In the genomic region with DNA sequence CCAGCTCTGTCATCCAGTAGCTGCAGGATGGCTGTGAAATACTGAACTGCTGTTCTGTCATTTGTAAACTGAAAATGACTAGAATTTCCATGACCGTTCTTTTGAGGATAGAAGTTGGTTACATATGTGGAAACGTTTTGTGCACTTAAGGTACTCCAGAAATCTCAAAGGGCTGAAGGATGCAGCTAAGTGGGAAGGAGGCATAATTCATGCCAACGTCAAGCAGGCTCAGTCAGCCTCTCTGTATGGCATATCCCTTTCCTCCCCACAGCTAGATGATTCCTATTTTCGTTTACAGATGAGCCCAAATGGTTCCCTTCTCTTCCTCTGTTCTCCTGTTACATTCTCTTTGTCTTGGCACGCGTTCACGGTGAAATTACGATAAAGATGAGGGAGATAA, we compare ENCODE assay signal across 12 cellular contexts.
"Had no signal": no experiment of that assay in that cellular context is flagged by ENCODE, and none has a peak within 500 bp of the region (broad histone marks: within the 10 kb centered on the region; RNA-seq: fewer than 3 reads in every experiment).

No MANE protein-coding gene starts in this region.

- H3K9me3 ChIP-seq: ovary, spleen, thoracic aorta had no signal

- H3K4me3 Mint-ChIP-seq: activated CD4-positive, alpha-beta T cell treated with anti-CD3 and anti-CD28 coated beads, Interleukin-2, amount 10 ng/mL, durations not matched to agents 7 days and 5 days; activated naive CD8-positive, alpha-beta T cell treated with anti-CD3 and anti-CD28 coated beads, Interleukin-2, amount 10 ng/mL, durations not matched to agents 7 days and 5 days; neural progenitor cell had no signal

- H3K9ac ChIP-seq: neural progenitor cell had no signal

- H3K4me2 ChIP-seq: neural progenitor cell had no signal

- H3K36me3 ChIP-seq: brain microvascular endothelial cell, neural progenitor cell, ovary, spleen, thoracic aorta had no signal

- H3K27ac Mint-ChIP-seq: activated CD4-positive, alpha-beta T cell treated with anti-CD3 and anti-CD28 coated beads, Interleukin-2, amount 10 ng/mL, durations not matched to agents 7 days and 5 days; activated naive CD8-positive, alpha-beta T cell treated with anti-CD3 and anti-CD28 coated beads, Interleukin-2, amount 10 ng/mL, durations not matched to agents 7 days and 5 days; neural progenitor cell had no signal

- DNase-seq: activated CD4-positive, alpha-beta T cell treated with anti-CD3 and anti-CD28 coated beads, Interleukin-2, amount 10 ng/mL, durations not matched to agents 7 days and 5 days; activated CD4-positive, CD25-positive, alpha-beta regulatory T cell; activated naive CD4-positive, alpha-beta T cell; activated naive CD8-positive, alpha-beta T cell treated with anti-CD3 and anti-CD28 coated beads, Interleukin-2, amount 10 ng/mL, durations not matched to agents 7 days and 5 days; brain microvascular endothelial cell; effector CD8-positive, alpha-beta T cell; ovary; spleen; stimulated activated CD4-positive, alpha-beta T cell treated with anti-CD3 and anti-CD28 coated beads, Interleukin-1b, Interleukin-23, amount 100 ng/mL, for 48 hours had no signal

- ATAC-seq: sciatic nerve had no signal

- H3K4me1 Mint-ChIP-seq: activated CD4-positive, alpha-beta T cell treated with anti-CD3 and anti-CD28 coated beads, Interleukin-2, amount 10 ng/mL, durations not matched to agents 7 days and 5 days; activated naive CD8-positive, alpha-beta T cell treated with anti-CD3 and anti-CD28 coated beads, Interleukin-2, amount 10 ng/mL, durations not matched to agents 7 days and 5 days had no signal

- H3K27ac ChIP-seq: brain microvascular endothelial cell, neural progenitor cell, ovary, spleen, thoracic aorta had no signal

- H3K4me3 ChIP-seq: neural progenitor cell, ovary, spleen, thoracic aorta had no signal

- H3K36me3 Mint-ChIP-seq: activated naive CD8-positive, alpha-beta T cell treated with anti-CD3 and anti-CD28 coated beads, Interleukin-2, amount 10 ng/mL, durations not matched to agents 7 days and 5 days; neural progenitor cell had no signal

- H2AFZ ChIP-seq: neural progenitor cell had no signal

- H3K27me3 ChIP-seq: brain microvascular endothelial cell, neural progenitor cell, ovary, spleen had no signal

- H3K27me3 Mint-ChIP-seq: activated CD4-positive, alpha-beta T cell treated with anti-CD3 and anti-CD28 coated beads, Interleukin-2, amount 10 ng/mL, durations not matched to agents 7 days and 5 days; activated naive CD8-positive, alpha-beta T cell treated with anti-CD3 and anti-CD28 coated beads, Interleukin-2, amount 10 ng/mL, durations not matched to agents 7 days and 5 days had no signal
